ENCODE assay signal across 8 cellular contexts in the genomic region with DNA sequence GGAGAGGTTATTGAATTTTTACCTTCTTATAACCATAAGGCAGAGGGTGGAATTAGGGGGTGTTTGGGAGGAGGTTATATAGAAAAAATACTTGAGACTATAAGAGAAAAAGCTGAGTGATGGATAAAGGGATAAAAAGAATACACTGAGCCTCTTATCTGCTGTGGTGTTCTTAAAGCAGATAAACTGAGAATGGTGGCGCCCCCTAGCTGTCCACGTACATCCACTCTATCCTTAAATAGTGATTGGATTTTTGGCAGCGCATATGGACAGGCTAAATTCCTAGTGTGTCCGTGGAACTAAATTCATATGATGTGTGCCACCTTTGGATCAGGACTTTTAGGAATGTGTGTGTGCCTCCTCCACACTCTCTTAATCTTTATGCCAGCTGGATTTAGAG.
DNase-seq lines count a peak whose midpoint lies in the region; ATAC-seq and TF ChIP-seq lines count a peak whose summit lies in the region.

No MANE protein-coding gene starts in this region.

- no peaks in the 10 kb centered on the region for H4K20me1 ChIP-seq in IMR-90 (ENCODE audit: insufficient read depth, low read length)
- H4K20me1 ChIP-seq in hepatocyte (ENCODE audit: insufficient read depth, poor library complexity, severe bottlenecking): no peaks in the 10 kb centered on the region

- H3K18ac ChIP-seq in IMR-90 (ENCODE audit: low read depth, low read length): no peak overlapping the region

- DNase-seq in GM06990 (ENCODE audit: extremely low read depth, insufficient read length): no peak
- peak; percentile 48 for DNase-seq in IMR-90
- DNase-seq in activated CD8-positive, alpha-beta memory T cell treated with anti-CD3 and anti-CD28 coated beads, Interleukin-2, amount 50 U/mL, for 48 hours: peak; percentile 71
- peak; percentile 24 for DNase-seq in hepatocyte (ENCODE audit: low spot score)
- DNase-seq in stimulated activated CD8-positive, alpha-beta memory T cell treated with anti-CD3 and anti-CD28 coated beads, Interleukin-4, amount 100 ng/mL, for 24 hours (ENCODE audit: low read depth): peak; percentile 15
- DNase-seq in NCI-H1694 treated with DMSO at 0.1 percent for 48 hours (lab: John Stamatoyannopoulos, UW): no peak
- no peak for DNase-seq in NOMO-1 treated with dmso at 0.1 percent for 144 hours (lab: John Stamatoyannopoulos, UW; ENCODE audit: unreplicated experiment)

- H2BK5ac ChIP-seq in IMR-90 (ENCODE audit: low read depth, low read length, poor library complexity, severe bottlenecking): no peak overlapping the region

- H2BK20ac ChIP-seq in IMR-90 (ENCODE audit: low read depth, low read length): no peak overlapping the region

- H2AK5ac ChIP-seq in IMR-90 (ENCODE audit: low read depth, low read length): no peak overlapping the region

- H3K4me3 ChIP-seq in GM06990 (replicated peaks; ENCODE audit: low read depth, low read length): no peak overlapping the region
- no peak overlapping the region for H3K4me3 ChIP-seq in IMR-90 (ENCODE audit: insufficient read depth, low read depth, low read length)
- no peak overlapping the region for H3K4me3 ChIP-seq in hepatocyte

- H3K14ac ChIP-seq in IMR-90 (replicated peaks; ENCODE audit: low read depth, low read length): no peak overlapping the region

- no peaks in the 10 kb centered on the region for H3K9me3 ChIP-seq in IMR-90 (ENCODE audit: control insufficient read depth, insufficient read depth, low read length)
- no peaks in the 10 kb centered on the region for H3K9me3 ChIP-seq in hepatocyte (ENCODE audit: low read depth)

- H3K4me2 ChIP-seq in IMR-90 (ENCODE audit: low read depth, low read length) (no peak overlapping the region), hepatocyte (no peak overlapping the region)

- TF ChIP-seq RAD21 in IMR-90 (IDR thresholded peaks at IDR 0.05; ENCODE audit: low read length): peak; percentile 27; the same call in 1 of the 2 replicates

- dilution Hi-C loops in IMR-90 (cut with HindIII; ENCODE audit: low sequenced_read_pairs, unreplicated experiment): no loop called here

- ATAC-seq in IMR-90 (ENCODE audit: low read depth): no peak
- no peak for ATAC-seq in HG02840 (IDR thresholded peaks at IDR 0.05; ENCODE audit: low FRiP score, unreplicated experiment)

- no peak overlapping the region for H4K8ac ChIP-seq in IMR-90 (ENCODE audit: low read depth in 2 of 2, low read length in 2 of 2)

- no peaks in the 10 kb centered on the region for H3K9me1 ChIP-seq in IMR-90 (ENCODE audit: insufficient read depth, low read length)

- H2AK9ac ChIP-seq in IMR-90 (replicated peaks; ENCODE audit: low read depth, low read length, poor library complexity): no peak overlapping the region

- no peaks in the 10 kb centered on the region for H3K9me2 ChIP-seq in hepatocyte (replicated peaks; ENCODE audit: insufficient read depth)

- H3K4me1 ChIP-seq in IMR-90 (ENCODE audit: control insufficient read depth, insufficient read depth, low read length) (no peaks in the 10 kb centered on the region), hepatocyte (ENCODE audit: insufficient read depth) (no peaks in the 10 kb centered on the region)

- no TSS peak for BruUV-seq in IMR-90 (replicated peaks; lab: Mats Ljungman, UMichigan)

- TF ChIP-seq POLR2A in IMR-90 (IDR thresholded peaks at IDR 0.05; ENCODE audit: low read depth, low read length): no peak

- H3K23ac ChIP-seq in IMR-90 (ENCODE audit: low read depth, low read length): no peak overlapping the region

- no peak overlapping the region for H2BK15ac ChIP-seq in IMR-90 (ENCODE audit: low read depth, low read length)

- intact Hi-C loops in IMR-90 (cut with micrococcal nuclease): no loop called here

- in situ Hi-C loops in IMR-90 (cut with MboI; ENCODE audit: low sequenced_read_pairs): no loop called here

- TF ChIP-seq CTCF in GM06990 (IDR thresholded peaks at IDR 0.05; ENCODE audit: insufficient read depth, low read length, poor library complexity, severe bottlenecking) (peak; percentile 72), IMR-90 (conservative IDR thresholded peaks at IDR 0.05; ENCODE audit: low read depth, low read length) (peak; percentile 39), hepatocyte (IDR thresholded peaks at IDR 0.05; ENCODE audit: poor library complexity) (peak; percentile 30)

- WGBS in IMR-90 (ENCODE audit: extremely low coverage in 2 of 2, insufficient read length in 1 of 2), 2 experiments: no CpG with 5 or more reads among the region's 4 CpGs
- WGBS in hepatocyte (ENCODE audit: low lambda C conversion rate, missing lambda C conversion rate): 67% methylated on average over 4 of the region's 4 CpGs

- POLR2A ChIA-PET in IMR-90 (lab: Charles Lee; ENCODE audit: unreplicated experiment): no interaction called here

- CTCF ChIA-PET in IMR-90 (lab: Yijun Ruan, JAX): no interaction called here

- H2BK120ac ChIP-seq in IMR-90 (ENCODE audit: low read depth, low read length): no peak overlapping the region

- H2AFZ ChIP-seq in IMR-90 (replicated peaks; ENCODE audit: low read length, poor library complexity): no peak overlapping the region
- no peak overlapping the region for H2AFZ ChIP-seq in hepatocyte

- H3K36me3 ChIP-seq in GM06990 (ENCODE audit: control insufficient read depth, insufficient read depth, low read length): no peaks in the 10 kb centered on the region
- no peaks in the 10 kb centered on the region for H3K36me3 ChIP-seq in IMR-90 (ENCODE audit: control insufficient read depth, insufficient read depth, low read length)
- H3K36me3 ChIP-seq in hepatocyte (replicated peaks; ENCODE audit: insufficient read depth, low read depth): no peaks in the 10 kb centered on the region

- H3K27ac ChIP-seq in IMR-90 (ENCODE audit: insufficient read depth, low read length) (no peak overlapping the region), hepatocyte (no peak overlapping the region)

- H3K56ac ChIP-seq in IMR-90 (ENCODE audit: extremely low read depth, insufficient read depth, low read length): no peak overlapping the region

- H3K27me3 ChIP-seq in GM06990 (replicated peaks; ENCODE audit: control insufficient read depth, insufficient read depth, low read length) (no peaks in the 10 kb centered on the region), IMR-90 (ENCODE audit: control insufficient read depth, insufficient read depth, low read length) (no peaks in the 10 kb centered on the region), hepatocyte (no peaks in the 10 kb centered on the region)

- H4K5ac ChIP-seq in IMR-90 (ENCODE audit: low read depth, low read length): no peak overlapping the region

- H3K4ac ChIP-seq in IMR-90 (ENCODE audit: low read depth, low read length): no peak overlapping the region

- H4K91ac ChIP-seq in IMR-90 (ENCODE audit: insufficient read depth, low read depth, low read length): no peak overlapping the region

- no peaks in the 10 kb centered on the region for H3K79me2 ChIP-seq in hepatocyte

- H3K9ac ChIP-seq in IMR-90 (ENCODE audit: low read depth, low read length): no peak overlapping the region

- no peaks in the 10 kb centered on the region for H3K79me1 ChIP-seq in IMR-90 (ENCODE audit: low read depth in 1 of 2, low read length in 2 of 2)

TF ChIP-seq in IMR-90, 13 proteins besides CTCF, POLR2A, EP300 and RAD21:
- TF ChIP-seq MAFK (IDR thresholded peaks at IDR 0.05; ENCODE audit: low read depth, low read length): no peak
- TF ChIP-seq RFX5 (IDR thresholded peaks at IDR 0.05; ENCODE audit: low read depth, low read length): no peak
- no peak for TF ChIP-seq RCOR1 (IDR thresholded peaks at IDR 0.05; ENCODE audit: insufficient replicate concordance, low read length)
- TF ChIP-seq SMC3 (IDR thresholded peaks at IDR 0.05; ENCODE audit: low read depth, low read length): peak; percentile 33; the same call in 1 of the 2 replicates
- no peak for TF ChIP-seq FOS (IDR thresholded peaks at IDR 0.05; ENCODE audit: low read depth, low read length)
TF ChIP-seq in IMR-90: peak in this region for 1.

Comparison
In these comparisons a context has a peak if more than half of its experiments do, and no peak if none do; other contexts are left out.
1. DNase-seq: peak in IMR-90 (single experiment), activated CD8-positive, alpha-beta memory T cell treated with anti-CD3 and anti-CD28 coated beads, Interleukin-2, amount 50 U/mL, for 48 hours (single experiment), hepatocyte (single experiment) and stimulated activated CD8-positive, alpha-beta memory T cell treated with anti-CD3 and anti-CD28 coated beads, Interleukin-4, amount 100 ng/mL, for 24 hours (single experiment); none in GM06990 (single experiment), NCI-H1694 treated with DMSO at 0.1 percent for 48 hours (single experiment) and NOMO-1 treated with dmso at 0.1 percent for 144 hours (single experiment).
2. Peak in every context shown above with its lines, with median percentiles within 50 percentile points of each other: CTCF ChIP-seq.